ENCODE assay signal across 19 cellular contexts in genomic region chr18:58354051-58354450, GRCh38.
A peak's percentile ranks its signal among the peaks of the same experiment; 100 is the strongest.
DNase-seq lines count a peak whose midpoint lies in the region; ATAC-seq, FAIRE-seq and TF ChIP-seq lines count a peak whose summit lies in the region.
"Had no signal": no experiment of that assay in that cellular context is flagged by ENCODE, and none has a peak within 500 bp of the region (broad histone marks: within the 10 kb centered on the region; RNA-seq: fewer than 3 reads in every experiment).

No MANE protein-coding gene starts in this region.

- WGBS in smooth muscle cell (ENCODE audit: low lambda C conversion rate), result 83% methylated on average over 4 of the region's 4 CpGs

- H2AFZ ChIP-seq in smooth muscle cell (ENCODE audit: low read depth), result no peak overlapping the region
- H2AFZ ChIP-seq: GM23248 had no signal

- H3K9ac ChIP-seq in smooth muscle cell (ENCODE audit: low read depth), result peak overlapping the region; percentile 42
- H3K9ac ChIP-seq: GM23248 had no signal

- no peaks in the 10 kb centered on the region for H4K20me1 ChIP-seq in smooth muscle cell (ENCODE audit: low read depth)

- TF ChIP-seq CTCF in bronchial epithelial cell (IDR thresholded peaks at IDR 0.05; ENCODE audit: insufficient read depth, low read length, severe bottlenecking), result no peak
- TF ChIP-seq CTCF in foreskin keratinocyte (conservative IDR thresholded peaks at IDR 0.05), result no peak
- no peak for TF ChIP-seq CTCF in smooth muscle cell (IDR thresholded peaks at IDR 0.05; ENCODE audit: borderline replicate concordance, insufficient read depth, poor library complexity, severe bottlenecking)

- H3K36me3 ChIP-seq in bronchial epithelial cell (ENCODE audit: control insufficient read depth, insufficient read depth, low read length) (peaks cover 11% of the 10 kb centered on the region), smooth muscle cell (ENCODE audit: low read depth) (peaks cover 4% of the 10 kb centered on the region)

- H3F3A ChIP-seq in smooth muscle cell (ENCODE audit: low read depth), result no peaks in the 10 kb centered on the region

- ATAC-seq in foreskin keratinocyte (peak; percentile 39), HG02840 (IDR thresholded peaks at IDR 0.05; ENCODE audit: low FRiP score, unreplicated experiment) (no peak), SK-N-SH treated with all-trans-retinoic acid at 6 μM for 48 hours (no peak)

- no peaks in the 10 kb centered on the region for H3K9me3 ChIP-seq in smooth muscle cell (replicated peaks; ENCODE audit: low read depth)
- H3K9me3 ChIP-seq: Caco-2 had no signal

- FAIRE-seq in bronchial epithelial cell (lab: Jason Lieb, UNC), result no peak
- FAIRE-seq: A204.1, G401.6, GM12891, H54 had no signal

- H3K4me2 ChIP-seq in smooth muscle cell, result no peak overlapping the region

- H3K27me3 ChIP-seq in bronchial epithelial cell (ENCODE audit: control insufficient read depth, insufficient read depth, low read length), result no peaks in the 10 kb centered on the region
- H3K27me3 ChIP-seq in foreskin keratinocyte, result no peaks in the 10 kb centered on the region
- no peaks in the 10 kb centered on the region for H3K27me3 ChIP-seq in smooth muscle cell (ENCODE audit: low read depth)

- DNase-seq in NCI-H226 (peak; percentile 9), bronchial epithelial cell (ENCODE audit: low read depth) (peak; percentile 77), foreskin keratinocyte (peak; percentile 60 to 81), smooth muscle cell (lab: John Stamatoyannopoulos, UW; ENCODE audit: unreplicated experiment) (no peak)
- DNase-seq in stimulated activated naive CD4-positive, alpha-beta T cell treated with Interleukin-2 at 50 U/mL for 16 hours (lab: John Stamatoyannopoulos, UW), result no peak
- DNase-seq: ACHN; AML-193; Caco-2; CD4-positive, alpha-beta T cell; GM23248; HCEC 1CT; IMR-90 had no signal

- H3K79me2 ChIP-seq in smooth muscle cell (ENCODE audit: low read depth), result no peaks in the 10 kb centered on the region

- peaks cover 13% of the 10 kb centered on the region for H3K4me1 ChIP-seq in foreskin keratinocyte
- peaks cover 5% of the 10 kb centered on the region for H3K4me1 ChIP-seq in smooth muscle cell (ENCODE audit: low read depth)

- H3K4me3 ChIP-seq in bronchial epithelial cell (ENCODE audit: low read depth, low read length) (no peak overlapping the region), smooth muscle cell (no peak overlapping the region)
- H3K4me3 ChIP-seq: GM23248 had no signal

- H3K27ac ChIP-seq in foreskin keratinocyte (no peak overlapping the region), smooth muscle cell (ENCODE audit: low read depth) (peak overlapping the region; percentile 92)
- H3K27ac ChIP-seq: C4-2B, GM23248 had no signal

TF ChIP-seq in SK-N-SH treated with all-trans-retinoic acid at 6 μM for 48 hours, 23 proteins besides CTCF, POLR2A, EP300 and RAD21:
- TF ChIP-seq RARB (CRISPR knock-in tag; IDR thresholded peaks at IDR 0.05) (no peak), CSDC2 (CRISPR knock-in tag; IDR thresholded peaks at IDR 0.05) (no peak), TCF4 (CRISPR knock-in tag; IDR thresholded peaks at IDR 0.05; ENCODE audit: borderline replicate concordance) (no peak), ZFP3 (CRISPR knock-in tag; IDR thresholded peaks at IDR 0.05) (no peak), ZC3H10 (CRISPR knock-in tag; IDR thresholded peaks at IDR 0.05) (no peak), ZFP30 (CRISPR knock-in tag; IDR thresholded peaks at IDR 0.05) (no peak), ISL1 (CRISPR knock-in tag; IDR thresholded peaks at IDR 0.05) (no peak), POU6F1 (CRISPR knock-in tag; IDR thresholded peaks at IDR 0.05; ENCODE audit: borderline replicate concordance, low read depth) (no peak), PPARA (CRISPR knock-in tag; IDR thresholded peaks at IDR 0.05; ENCODE audit: borderline replicate concordance) (no peak), ZNF8 (CRISPR knock-in tag; IDR thresholded peaks at IDR 0.05) (no peak)
- TF ChIP-seq, protein P1, sequence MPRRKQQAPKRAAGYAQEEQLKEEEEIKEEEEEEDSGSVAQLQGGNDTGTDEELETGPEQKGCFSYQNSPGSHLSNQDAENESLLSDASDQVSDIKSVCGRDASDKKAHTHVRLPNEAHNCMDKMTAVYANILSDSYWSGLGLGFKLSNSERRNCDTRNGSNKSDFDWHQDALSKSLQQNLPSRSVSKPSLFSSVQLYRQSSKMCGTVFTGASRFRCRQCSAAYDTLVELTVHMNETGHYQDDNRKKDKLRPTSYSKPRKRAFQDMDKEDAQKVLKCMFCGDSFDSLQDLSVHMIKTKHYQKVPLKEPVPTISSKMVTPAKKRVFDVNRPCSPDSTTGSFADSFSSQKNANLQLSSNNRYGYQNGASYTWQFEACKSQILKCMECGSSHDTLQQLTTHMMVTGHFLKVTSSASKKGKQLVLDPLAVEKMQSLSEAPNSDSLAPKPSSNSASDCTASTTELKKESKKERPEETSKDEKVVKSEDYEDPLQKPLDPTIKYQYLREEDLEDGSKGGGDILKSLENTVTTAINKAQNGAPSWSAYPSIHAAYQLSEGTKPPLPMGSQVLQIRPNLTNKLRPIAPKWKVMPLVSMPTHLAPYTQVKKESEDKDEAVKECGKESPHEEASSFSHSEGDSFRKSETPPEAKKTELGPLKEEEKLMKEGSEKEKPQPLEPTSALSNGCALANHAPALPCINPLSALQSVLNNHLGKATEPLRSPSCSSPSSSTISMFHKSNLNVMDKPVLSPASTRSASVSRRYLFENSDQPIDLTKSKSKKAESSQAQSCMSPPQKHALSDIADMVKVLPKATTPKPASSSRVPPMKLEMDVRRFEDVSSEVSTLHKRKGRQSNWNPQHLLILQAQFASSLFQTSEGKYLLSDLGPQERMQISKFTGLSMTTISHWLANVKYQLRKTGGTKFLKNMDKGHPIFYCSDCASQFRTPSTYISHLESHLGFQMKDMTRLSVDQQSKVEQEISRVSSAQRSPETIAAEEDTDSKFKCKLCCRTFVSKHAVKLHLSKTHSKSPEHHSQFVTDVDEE (CRISPR knock-in tag; IDR thresholded peaks at IDR 0.05), result no peak
- TF ChIP-seq, protein P2, sequence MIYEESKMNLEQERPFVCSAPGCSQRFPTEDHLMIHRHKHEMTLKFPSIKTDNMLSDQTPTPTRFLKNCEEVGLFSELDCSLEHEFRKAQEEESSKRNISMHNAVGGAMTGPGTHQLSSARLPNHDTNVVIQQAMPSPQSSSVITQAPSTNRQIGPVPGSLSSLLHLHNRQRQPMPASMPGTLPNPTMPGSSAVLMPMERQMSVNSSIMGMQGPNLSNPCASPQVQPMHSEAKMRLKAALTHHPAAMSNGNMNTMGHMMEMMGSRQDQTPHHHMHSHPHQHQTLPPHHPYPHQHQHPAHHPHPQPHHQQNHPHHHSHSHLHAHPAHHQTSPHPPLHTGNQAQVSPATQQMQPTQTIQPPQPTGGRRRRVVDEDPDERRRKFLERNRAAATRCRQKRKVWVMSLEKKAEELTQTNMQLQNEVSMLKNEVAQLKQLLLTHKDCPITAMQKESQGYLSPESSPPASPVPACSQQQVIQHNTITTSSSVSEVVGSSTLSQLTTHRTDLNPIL (CRISPR knock-in tag; IDR thresholded peaks at IDR 0.05; ENCODE audit: low read depth), result no peak
- TF ChIP-seq, protein P3, sequence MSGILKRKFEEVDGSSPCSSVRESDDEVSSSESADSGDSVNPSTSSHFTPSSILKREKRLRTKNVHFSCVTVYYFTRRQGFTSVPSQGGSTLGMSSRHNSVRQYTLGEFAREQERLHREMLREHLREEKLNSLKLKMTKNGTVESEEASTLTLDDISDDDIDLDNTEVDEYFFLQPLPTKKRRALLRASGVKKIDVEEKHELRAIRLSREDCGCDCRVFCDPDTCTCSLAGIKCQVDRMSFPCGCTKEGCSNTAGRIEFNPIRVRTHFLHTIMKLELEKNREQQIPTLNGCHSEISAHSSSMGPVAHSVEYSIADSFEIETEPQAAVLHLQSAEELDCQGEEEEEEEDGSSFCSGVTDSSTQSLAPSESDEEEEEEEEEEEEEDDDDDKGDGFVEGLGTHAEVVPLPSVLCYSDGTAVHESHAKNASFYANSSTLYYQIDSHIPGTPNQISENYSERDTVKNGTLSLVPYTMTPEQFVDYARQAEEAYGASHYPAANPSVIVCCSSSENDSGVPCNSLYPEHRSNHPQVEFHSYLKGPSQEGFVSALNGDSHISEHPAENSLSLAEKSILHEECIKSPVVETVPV (CRISPR knock-in tag; IDR thresholded peaks at IDR 0.05), result no peak
- TF ChIP-seq, protein P4, sequence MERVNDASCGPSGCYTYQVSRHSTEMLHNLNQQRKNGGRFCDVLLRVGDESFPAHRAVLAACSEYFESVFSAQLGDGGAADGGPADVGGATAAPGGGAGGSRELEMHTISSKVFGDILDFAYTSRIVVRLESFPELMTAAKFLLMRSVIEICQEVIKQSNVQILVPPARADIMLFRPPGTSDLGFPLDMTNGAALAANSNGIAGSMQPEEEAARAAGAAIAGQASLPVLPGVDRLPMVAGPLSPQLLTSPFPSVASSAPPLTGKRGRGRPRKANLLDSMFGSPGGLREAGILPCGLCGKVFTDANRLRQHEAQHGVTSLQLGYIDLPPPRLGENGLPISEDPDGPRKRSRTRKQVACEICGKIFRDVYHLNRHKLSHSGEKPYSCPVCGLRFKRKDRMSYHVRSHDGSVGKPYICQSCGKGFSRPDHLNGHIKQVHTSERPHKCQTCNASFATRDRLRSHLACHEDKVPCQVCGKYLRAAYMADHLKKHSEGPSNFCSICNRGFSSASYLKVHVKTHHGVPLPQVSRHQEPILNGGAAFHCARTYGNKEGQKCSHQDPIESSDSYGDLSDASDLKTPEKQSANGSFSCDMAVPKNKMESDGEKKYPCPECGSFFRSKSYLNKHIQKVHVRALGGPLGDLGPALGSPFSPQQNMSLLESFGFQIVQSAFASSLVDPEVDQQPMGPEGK (CRISPR knock-in tag; IDR thresholded peaks at IDR 0.05; ENCODE audit: borderline replicate concordance), result no peak
TF ChIP-seq in SK-N-SH treated with all-trans-retinoic acid at 6 μM for 48 hours: peak in this region for 0.

Comparison
In these comparisons a context has a peak if more than half of its experiments do, and no peak if none do; other contexts are left out.
1. DNase-seq: peak in NCI-H226 (single experiment), bronchial epithelial cell (single experiment) and foreskin keratinocyte (2 of 2); none in smooth muscle cell (single experiment) and stimulated activated naive CD4-positive, alpha-beta T cell treated with Interleukin-2 at 50 U/mL for 16 hours (single experiment).